29 cellular contexts compared by ENCODE assay signal in the genomic region with DNA sequence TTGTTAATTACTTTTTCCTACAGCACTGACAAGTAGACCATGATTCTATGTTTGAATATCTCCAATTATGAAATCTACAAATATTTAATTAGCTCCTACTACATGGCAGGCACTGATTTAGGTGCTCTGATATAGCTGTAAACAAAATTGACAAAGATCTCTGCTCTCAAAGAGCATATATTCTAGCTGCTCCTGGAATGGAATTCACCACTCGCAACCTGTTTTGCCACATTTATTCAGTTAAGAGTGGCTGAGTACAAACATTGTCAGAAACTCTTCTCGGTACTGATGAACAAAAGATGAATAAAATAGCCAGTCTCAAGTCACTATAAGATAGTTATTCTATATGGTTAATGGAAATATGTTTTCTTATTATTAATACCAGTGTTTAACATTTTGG.
"Had no signal": no experiment of that assay in that cellular context is flagged by ENCODE, and none has a peak within 500 bp of the region (broad histone marks: within the 10 kb centered on the region; RNA-seq: fewer than 3 reads in every experiment).

No MANE protein-coding gene starts in this region.

- H3K27me3 Mint-ChIP-seq: naive thymus-derived CD8-positive, alpha-beta T cell; natural killer cell treated with Interleukin-12 subunit alpha and Interleukin-12 subunit beta and Interleukin-15 and Interleukin-18, amount 100 ng/mL, for 72 hours; progenitor cell of endocrine pancreas; stimulated activated naive B cell treated with anti-CD40 and anti-IgM and Interleukin-4, amounts not matched to agents 10 μg/mL and 1 μg/mL and 100 μg/mL, for 72 hours; stimulated activated naive CD8-positive, alpha-beta T cell treated with anti-CD3 and anti-CD28 coated beads, Interleukin-15, Interleukin-2, amounts not matched to agents 100 ng/mL and 50 ng/mL, for 24 hours had no signal

- H3K27me3 ChIP-seq: neutrophil, ovary, right lobe of liver, sigmoid colon, stomach, thyroid gland, tibial nerve, upper lobe of left lung, vagina had no signal

- DNase-seq: naive thymus-derived CD8-positive, alpha-beta T cell; nephron progenitor cell; nucleus accumbens; ovary; posterior cingulate gyrus; psoas muscle; right cardiac atrium; right lobe of liver; sigmoid colon; small intestine; stimulated activated CD4-positive, alpha-beta T cell treated with anti-CD3 and anti-CD28 coated beads, Interleukin-15, amount 100 ng/mL, for 24 hours; stimulated activated CD4-positive, alpha-beta T cell treated with anti-CD3 and anti-CD28 coated beads, Interleukin-2, amount 100 ng/mL, for 24 hours; stimulated activated CD4-positive, alpha-beta T cell treated with anti-CD3 and anti-CD28 coated beads, Interleukin-2, amount 100 ng/mL, for 48 hours; stimulated activated CD4-positive, alpha-beta T cell treated with anti-CD3 and anti-CD28 coated beads, Interleukin-4, amount 100 ng/mL, for 24 hours; stimulated activated naive B cell treated with anti-CD40 and anti-IgM and Interleukin-4, amounts not matched to agents 10 μg/mL and 1 μg/mL and 100 μg/mL, for 72 hours; stimulated activated naive CD4-positive, alpha-beta T cell treated with Interleukin-2 at 50 U/mL for 16 hours; stomach; thyroid gland; upper lobe of left lung had no signal

- H3K4me1 Mint-ChIP-seq: naive thymus-derived CD8-positive, alpha-beta T cell; nephron progenitor cell; stimulated activated effector memory CD8-positive, alpha-beta T cell treated with anti-CD3 and anti-CD28 coated beads, Interleukin-12 subunit alpha, Interleukin-12 subunit beta, amount 100 ng/mL, for 72 hours; stimulated activated naive B cell treated with anti-CD40 and anti-IgM and Interleukin-4, amounts not matched to agents 10 μg/mL and 1 μg/mL and 100 μg/mL, for 72 hours had no signal

- H3K36me3 Mint-ChIP-seq: naive thymus-derived CD8-positive, alpha-beta T cell; natural killer cell treated with Interleukin-12 subunit alpha and Interleukin-12 subunit beta and Interleukin-15 and Interleukin-18, amount 100 ng/mL, for 72 hours; stimulated activated effector memory CD8-positive, alpha-beta T cell treated with anti-CD3 and anti-CD28 coated beads, Interleukin-12 subunit alpha, Interleukin-12 subunit beta, amount 100 ng/mL, for 72 hours; stimulated activated naive B cell treated with anti-CD40 and anti-IgM and Interleukin-4, amounts not matched to agents 10 μg/mL and 1 μg/mL and 100 μg/mL, for 72 hours had no signal

- H3K79me2 ChIP-seq: parathyroid adenoma had no signal

- H3K27ac ChIP-seq: neutrophil, ovary, parathyroid adenoma, psoas muscle, right lobe of liver, sigmoid colon, stomach, thoracic aorta, thyroid gland, tibial nerve, upper lobe of left lung, vagina had no signal

- H3K4me1 ChIP-seq: parathyroid adenoma, psoas muscle, right lobe of liver, sigmoid colon, stomach, thyroid gland, tibial nerve, upper lobe of left lung, vagina had no signal

- H3K9ac ChIP-seq: parathyroid adenoma had no signal

- H3K36me3 ChIP-seq: neutrophil, ovary, right lobe of liver, sigmoid colon, stomach, thoracic aorta, thyroid gland, tibial nerve, upper lobe of left lung, vagina had no signal

- H3K9me3 Mint-ChIP-seq: neural crest cell; stimulated activated naive B cell treated with anti-CD40 and anti-IgM and Interleukin-4, amounts not matched to agents 10 μg/mL and 1 μg/mL and 100 μg/mL, for 72 hours; stimulated activated naive CD8-positive, alpha-beta T cell treated with anti-CD3 and anti-CD28 coated beads, Interleukin-15, Interleukin-2, amounts not matched to agents 100 ng/mL and 50 ng/mL, for 24 hours had no signal

- H3K27ac Mint-ChIP-seq: naive thymus-derived CD8-positive, alpha-beta T cell; natural killer cell treated with Interleukin-12 subunit alpha and Interleukin-12 subunit beta and Interleukin-15 and Interleukin-18, amount 100 ng/mL, for 72 hours; nephron progenitor cell; progenitor cell of endocrine pancreas; stimulated activated effector memory CD8-positive, alpha-beta T cell treated with anti-CD3 and anti-CD28 coated beads, Interleukin-12 subunit alpha, Interleukin-12 subunit beta, amount 100 ng/mL, for 72 hours; stimulated activated naive B cell treated with anti-CD40 and anti-IgM and Interleukin-4, amounts not matched to agents 10 μg/mL and 1 μg/mL and 100 μg/mL, for 72 hours; stimulated activated naive CD8-positive, alpha-beta T cell treated with anti-CD3 and anti-CD28 coated beads, Interleukin-15, Interleukin-2, amounts not matched to agents 100 ng/mL and 50 ng/mL, for 24 hours had no signal

- H3K4me3 Mint-ChIP-seq: naive thymus-derived CD8-positive, alpha-beta T cell; natural killer cell treated with Interleukin-12 subunit alpha and Interleukin-12 subunit beta and Interleukin-15 and Interleukin-18, amount 100 ng/mL, for 72 hours; nephron progenitor cell; neural crest cell; stimulated activated effector memory CD8-positive, alpha-beta T cell treated with anti-CD3 and anti-CD28 coated beads, Interleukin-12 subunit alpha, Interleukin-12 subunit beta, amount 100 ng/mL, for 72 hours; stimulated activated naive B cell treated with anti-CD40 and anti-IgM and Interleukin-4, amounts not matched to agents 10 μg/mL and 1 μg/mL and 100 μg/mL, for 72 hours; stimulated activated naive CD8-positive, alpha-beta T cell treated with anti-CD3 and anti-CD28 coated beads, Interleukin-15, Interleukin-2, amounts not matched to agents 100 ng/mL and 50 ng/mL, for 24 hours had no signal

- H3K4me3 ChIP-seq: ovary, psoas muscle, right lobe of liver, sigmoid colon, stomach, thoracic aorta, thyroid gland, tibial nerve, upper lobe of left lung, vagina had no signal

- H3K9me3 ChIP-seq: neutrophil, ovary, thoracic aorta, thyroid gland, vagina had no signal

- H2AFZ ChIP-seq: parathyroid adenoma had no signal
